ENCODE assay signal across 2 cellular contexts in genomic region chr20:32641464-32641863, GRCh38.
A peak's percentile ranks its signal among the peaks of the same experiment; 100 is the strongest.
TF ChIP-seq lines count a peak whose summit lies in the region.

No MANE protein-coding gene starts in this region.

TF ChIP-seq in HEK293, 187 proteins besides CTCF, POLR2A, EP300 and RAD21:
- TF ChIP-seq ZNF16 (tag by site-specific recombination; IDR thresholded peaks at IDR 0.05; ENCODE audit: low read depth) (no peak), ZNF184 (tag by site-specific recombination; IDR thresholded peaks at IDR 0.05) (peak; percentile 96)

TF ChIP-seq in K562, 482 proteins besides CTCF, POLR2A, EP300 and RAD21:
- 0 out of 4 replicates have a peak, but pooled peaks of 1 of the 2 experiments have one; percentile 12 for TF ChIP-seq HDAC1 (IDR thresholded peaks at IDR 0.05)
- TF ChIP-seq SLC30A9 (CRISPR knock-in tag; IDR thresholded peaks at IDR 0.05): no peak
- peak in 1 of 2 experiments; percentile 17; a peak in 1 of 4 replicates for TF ChIP-seq ARNT (IDR thresholded peaks at IDR 0.05)
- peak; percentile 84 for TF ChIP-seq TRIM28 (IDR thresholded peaks at IDR 0.05)
- TF ChIP-seq ZNF668 (CRISPR knock-in tag; IDR thresholded peaks at IDR 0.05): peak; percentile 50; the same call in 1 of the 2 replicates
- TF ChIP-seq BRD9 (IDR thresholded peaks at IDR 0.05; ENCODE audit: low read depth, partially characterized antibody): peak; percentile 63
- TF ChIP-seq ARID1B (IDR thresholded peaks at IDR 0.05): peak; percentile 6; the same call in 1 of the 2 replicates
- no peak for TF ChIP-seq SMAD1 (IDR thresholded peaks at IDR 0.05; ENCODE audit: low read depth, low read length, partially characterized antibody)
- peak; percentile 35 to 37; a peak in 1 of 4 replicates for TF ChIP-seq TRIM24 (IDR thresholded peaks at IDR 0.05)
- 0 out of 2 replicates have a peak, but pooled peaks have one; percentile 14 for TF ChIP-seq NFIC (IDR thresholded peaks at IDR 0.05)
- TF ChIP-seq AFF1 (IDR thresholded peaks at IDR 0.05; ENCODE audit: low read depth in 1 of 2, partially characterized antibody in 2 of 2): no peak
- peak; percentile 75 for TF ChIP-seq RBM25 (IDR thresholded peaks at IDR 0.05; ENCODE audit: low read depth, low read length, severe bottlenecking)
- no peak for TF ChIP-seq GTF2B (IDR thresholded peaks at IDR 0.05; ENCODE audit: extremely low read depth, insufficient read length)
- 0 out of 2 replicates have a peak, but pooled peaks have one; percentile 44 for TF ChIP-seq THRAP3 (IDR thresholded peaks at IDR 0.05; ENCODE audit: borderline replicate concordance)
- peak; percentile 62 for TF ChIP-seq NBN (IDR thresholded peaks at IDR 0.05; ENCODE audit: low read depth)
- 0 out of 2 replicates have a peak, but pooled peaks have one; percentile 4 for TF ChIP-seq ZBTB33 (CRISPR knock-in tag; IDR thresholded peaks at IDR 0.05)
- peak; percentile 93 for TF ChIP-seq ZNF184 (CRISPR knock-in tag; IDR thresholded peaks at IDR 0.05)
- no peak for TF ChIP-seq PHF21A (IDR thresholded peaks at IDR 0.05; ENCODE audit: borderline replicate concordance, low read depth)
- TF ChIP-seq MTA1 (IDR thresholded peaks at IDR 0.05; ENCODE audit: borderline replicate concordance): peak; percentile 37; the same call in 1 of the 2 replicates
- peak; percentile 68; the same call in 1 of the 2 replicates for TF ChIP-seq HDAC2 (IDR thresholded peaks at IDR 0.05)
- TF ChIP-seq SMARCA4 (IDR thresholded peaks at IDR 0.05): 0 out of 2 replicates have a peak, but pooled peaks have one; percentile 20
- TF ChIP-seq BCOR (IDR thresholded peaks at IDR 0.05): peak; percentile 78; the same call in 1 of the 2 replicates
- peak; percentile 19; the same call in 1 of the 2 replicates for TF ChIP-seq KHSRP (IDR thresholded peaks at IDR 0.05)
- TF ChIP-seq, protein P1, sequence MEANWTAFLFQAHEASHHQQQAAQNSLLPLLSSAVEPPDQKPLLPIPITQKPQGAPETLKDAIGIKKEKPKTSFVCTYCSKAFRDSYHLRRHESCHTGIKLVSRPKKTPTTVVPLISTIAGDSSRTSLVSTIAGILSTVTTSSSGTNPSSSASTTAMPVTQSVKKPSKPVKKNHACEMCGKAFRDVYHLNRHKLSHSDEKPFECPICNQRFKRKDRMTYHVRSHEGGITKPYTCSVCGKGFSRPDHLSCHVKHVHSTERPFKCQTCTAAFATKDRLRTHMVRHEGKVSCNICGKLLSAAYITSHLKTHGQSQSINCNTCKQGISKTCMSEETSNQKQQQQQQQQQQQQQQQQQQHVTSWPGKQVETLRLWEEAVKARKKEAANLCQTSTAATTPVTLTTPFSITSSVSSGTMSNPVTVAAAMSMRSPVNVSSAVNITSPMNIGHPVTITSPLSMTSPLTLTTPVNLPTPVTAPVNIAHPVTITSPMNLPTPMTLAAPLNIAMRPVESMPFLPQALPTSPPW (CRISPR knock-in tag; IDR thresholded peaks at IDR 0.05): no peak
- TF ChIP-seq GATA2 (CRISPR knock-in tag; IDR thresholded peaks at IDR 0.05): peak; percentile 33; the same call in 1 of the 2 replicates
- TF ChIP-seq ZNF316 (IDR thresholded peaks at IDR 0.05): peak; percentile 29; the same call in 1 of the 2 replicates
